9 cellular contexts compared by ENCODE assay signal in the genomic region with DNA sequence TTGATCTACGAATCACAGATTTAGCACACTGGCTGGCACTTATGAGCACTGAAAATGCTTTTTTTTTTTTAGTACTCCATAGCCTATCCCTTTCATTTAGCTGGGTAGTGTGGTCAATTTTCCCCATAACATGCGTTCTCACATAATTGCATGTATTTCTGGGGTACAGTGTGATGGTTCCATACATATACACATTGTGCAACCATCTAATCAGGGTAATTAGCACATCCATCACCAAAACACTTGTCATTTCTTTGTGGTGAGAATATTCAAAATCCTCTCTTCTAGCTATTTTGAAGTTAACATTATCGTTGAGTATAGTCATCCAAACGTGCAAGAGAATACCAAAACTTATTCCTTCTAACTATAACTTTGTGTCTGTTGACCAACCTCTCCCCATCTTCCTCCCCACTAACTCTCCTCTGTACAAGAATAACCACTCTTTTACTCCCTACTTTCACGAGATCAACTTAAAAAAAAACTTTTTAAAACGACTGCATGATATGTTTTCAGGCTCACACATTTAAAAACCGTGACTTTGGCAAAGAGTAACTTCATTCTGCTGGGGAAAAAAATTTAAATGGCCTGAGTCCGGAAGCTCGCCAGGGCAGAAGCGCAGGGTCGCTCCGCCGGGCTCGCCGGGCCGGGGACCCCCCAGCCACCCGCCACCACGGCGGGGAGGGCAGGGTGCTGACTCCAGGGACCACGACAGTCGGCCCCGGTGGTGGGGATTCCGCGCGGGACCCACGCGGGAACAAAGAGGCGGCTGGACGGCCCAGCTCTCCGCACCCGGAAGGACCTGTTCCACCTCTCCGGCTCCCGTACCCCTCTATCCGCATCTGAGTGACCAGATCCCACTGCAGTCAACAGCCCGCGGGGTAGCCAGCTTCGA. TPM values are rescaled to one million over a fixed set of nuclear protein-coding genes. Genes with fewer than 3 reads are reported as not detected.
A peak's percentile ranks its signal among the peaks of the same experiment; 100 is the strongest.
DNase-seq lines count a peak whose midpoint lies in the region; ATAC-seq, FAIRE-seq and TF ChIP-seq lines count a peak whose summit lies in the region.
"Had no signal": no experiment of that assay in that cellular context is flagged by ENCODE, and none has a peak within 500 bp of the region (broad histone marks: within the 10 kb centered on the region; RNA-seq: fewer than 3 reads in every experiment).

No MANE protein-coding gene starts in this region.

- no peaks in the 10 kb centered on the region for H3K27me3 Mint-ChIP-seq in activated naive CD4-positive, alpha-beta T cell treated with anti-CD3 and anti-CD28 coated beads for 36 hours (ENCODE audit: low read depth)

- H2AFZ ChIP-seq in keratinocyte (ENCODE audit: control insufficient read depth, low read length), result peak overlapping the region; percentile 93

- peak; percentile 34 for DNase-seq in activated naive CD4-positive, alpha-beta T cell treated with anti-CD3 and anti-CD28 coated beads for 36 hours
- DNase-seq in activated naive CD4-positive, alpha-beta T cell treated with anti-CD3 and anti-CD28 coated beads, Interleukin-2, amount 50 U/mL, for 16 hours, result no peak
- DNase-seq in keratinocyte (ENCODE audit: low read depth, low spot score), result no peak
- DNase-seq in substantia nigra (lab: John Stamatoyannopoulos, UW), result peak in 8 of 49 donors; percentile 44 to 77 (median 56)
- no peak for DNase-seq in Ammon's horn (ENCODE audit: low spot score)

- H4K20me1 ChIP-seq in keratinocyte (ENCODE audit: control insufficient read depth, extremely low read depth, insufficient read depth, low read length), result no peaks in the 10 kb centered on the region

- intact Hi-C loops in activated naive CD4-positive, alpha-beta T cell treated with anti-CD3 and anti-CD28 coated beads for 36 hours (cut with micrococcal nuclease), result loop anchor here (1.0 to 5.0 kb wide), 11 partner anchors 23 to 408 kb away; partner anchors contain the start of genes CLYBL, GPR18 and TM9SF2

- no peaks in the 10 kb centered on the region for H3K9me3 ChIP-seq in keratinocyte (ENCODE audit: control insufficient read depth, low read depth, low read length)

- CTCF ChIA-PET in activated naive CD4-positive, alpha-beta T cell treated with anti-CD3 and anti-CD28 coated beads for 36 hours (lab: Charles Lee), result interaction anchor here (0.6 to 12.4 kb wide), 12 partner anchors 10 to 237 kb away, joined by 3 to 163 read pairs (median 6); partner anchors contain the start of gene GPR18

- peak overlapping the region; percentile 89 for H3K4me2 ChIP-seq in keratinocyte (ENCODE audit: control insufficient read depth, extremely low read depth, insufficient read depth, low read depth, low read length)

- H3K27ac ChIP-seq in angular gyrus (ENCODE audit: low read depth, low read length) (peak overlapping the region; percentile 67), keratinocyte (ENCODE audit: control insufficient read depth, insufficient read depth, low read length) (peak overlapping the region; percentile 92), substantia nigra (ENCODE audit: low read depth, low read length, poor library complexity, severe bottlenecking) (peak overlapping the region; percentile 79)

- H3K27me3 ChIP-seq in keratinocyte (ENCODE audit: control insufficient read depth, extremely low read depth, insufficient read depth, low read length), result no peaks in the 10 kb centered on the region

- no peaks in the 10 kb centered on the region for H3K9me3 Mint-ChIP-seq in activated naive CD4-positive, alpha-beta T cell treated with anti-CD3 and anti-CD28 coated beads for 36 hours

- peak overlapping the region; percentile 91 for H3K4me3 Mint-ChIP-seq in activated naive CD4-positive, alpha-beta T cell treated with anti-CD3 and anti-CD28 coated beads for 36 hours

- ATAC-seq in HG03565 (IDR thresholded peaks at IDR 0.05; ENCODE audit: unreplicated experiment) (peak; percentile 0), HG03469 (IDR thresholded peaks at IDR 0.05; ENCODE audit: unreplicated experiment) (no peak)

- no peak for FAIRE-seq in keratinocyte (lab: Jason Lieb, UNC)

- peak overlapping the region; percentile 93 to 96 (median 94) for H3K4me3 ChIP-seq in keratinocyte (ENCODE audit: control insufficient read depth in 2 of 3, extremely low read depth in 1 of 3, insufficient read depth in 2 of 3, low read depth in 1 of 3, low read length in 3 of 3)

- peaks cover 8% of the 10 kb centered on the region for H3K36me3 Mint-ChIP-seq in activated naive CD4-positive, alpha-beta T cell treated with anti-CD3 and anti-CD28 coated beads for 36 hours (ENCODE audit: low read depth)

- peaks cover 44% of the 10 kb centered on the region for H3K4me1 ChIP-seq in keratinocyte (ENCODE audit: control insufficient read depth, extremely low read depth, insufficient read depth, low read length)

- H3K4me1 Mint-ChIP-seq in activated naive CD4-positive, alpha-beta T cell treated with anti-CD3 and anti-CD28 coated beads for 36 hours (ENCODE audit: low read depth), result peaks cover 52% of the 10 kb centered on the region

- H3K9me1 ChIP-seq in keratinocyte (ENCODE audit: control insufficient read depth, extremely low read depth, insufficient read depth, low read length), result no peaks in the 10 kb centered on the region

- dilution Hi-C loops in keratinocyte (cut with MboI; ENCODE audit: extremely low pct_ligation_motif_present, low sequenced_read_pairs), result no loop called here

- peak overlapping the region; percentile 97 for H3K9ac ChIP-seq in keratinocyte (ENCODE audit: control insufficient read depth, extremely low read depth, insufficient read depth, low read length)

- peaks cover 40% of the 10 kb centered on the region for H3K79me2 ChIP-seq in keratinocyte (ENCODE audit: control insufficient read depth, insufficient read depth, low read length)

- H3K36me3 ChIP-seq in keratinocyte (ENCODE audit: control insufficient read depth in 2 of 2, extremely low read depth in 1 of 2, insufficient read depth in 2 of 2, low read length in 2 of 2), result no peaks in the 10 kb centered on the region

- H3K27ac Mint-ChIP-seq in activated naive CD4-positive, alpha-beta T cell treated with anti-CD3 and anti-CD28 coated beads for 36 hours, result peak overlapping the region; percentile 90

- no peak for TF ChIP-seq CTCF in keratinocyte (optimal IDR thresholded peaks at IDR 0.05 in 1 of 3, IDR thresholded peaks at IDR 0.05 in 1 of 3, conservative IDR thresholded peaks at IDR 0.05 in 1 of 3; ENCODE audit: extremely low read depth in 1 of 3, insufficient read depth in 2 of 3, low read length in 3 of 3)

RNA-seq across cellular contexts. Expression of gene UBAC2, which starts 0.9 kb away (rescaled TPM):
- total RNA-seq in activated naive CD4-positive, alpha-beta T cell treated with anti-CD3 and anti-CD28 coated beads for 36 hours, result 10 to 100 TPM; 43.4 to 44.9 TPM
- polyA plus RNA-seq in keratinocyte, result 82.8 to 104 TPM (median 91.7 TPM) in 3 replicates
- polyA plus RNA-seq in keratinocyte (2011; ENCODE audit: low read depth), result 35.3 TPM
- 58.2 and 79.9 TPM in 2 replicates for polyA plus RNA-seq in keratinocyte (2011; cell fraction: cytosol; rRNA removed)
- 82.6 and 91.2 TPM in 2 replicates for polyA plus RNA-seq in keratinocyte (2011; cell fraction: nucleus; rRNA removed)
- 52.7 and 67.4 TPM in 2 replicates for polyA plus RNA-seq in keratinocyte (2012; ENCODE audit: low replicate concordance)
- polyA minus RNA-seq in keratinocyte, result 38.7 to 51.7 TPM (median 46.6 TPM) in 3 replicates
- 43.5 TPM for polyA minus RNA-seq in keratinocyte (2011; cell fraction: cytosol; rRNA and poly(A)+ RNA removed)
- 37.5 and 62.9 TPM in 2 replicates for polyA minus RNA-seq in keratinocyte (2011; cell fraction: nucleus; rRNA and poly(A)+ RNA removed)

RNA-seq across cellular contexts. Expression of gene GPR18, which starts 58.4 kb away (rescaled TPM):
- total RNA-seq in activated naive CD4-positive, alpha-beta T cell treated with anti-CD3 and anti-CD28 coated beads for 36 hours, result 1 to 10 TPM; 2.4 TPM
- polyA plus RNA-seq in keratinocyte, result not detected in 3 replicates
- polyA plus RNA-seq in keratinocyte (2011; ENCODE audit: low read depth), result not detected
- not detected in 2 replicates for polyA plus RNA-seq in keratinocyte (2011; cell fraction: cytosol; rRNA removed)
- polyA plus RNA-seq in keratinocyte (2011; cell fraction: nucleus; rRNA removed), result not detected in 2 replicates
- 0.68 TPM in 1 of 2 replicates, not detected in the other for polyA plus RNA-seq in keratinocyte (2012; ENCODE audit: low replicate concordance)
- polyA minus RNA-seq in keratinocyte, result not detected in 3 replicates
- polyA minus RNA-seq in keratinocyte (2011; cell fraction: cytosol; rRNA and poly(A)+ RNA removed), result not detected
- not detected in 2 replicates for polyA minus RNA-seq in keratinocyte (2011; cell fraction: nucleus; rRNA and poly(A)+ RNA removed)
- total RNA-seq: glomerular endothelial cell had no signal
